ENCODE assay signal across 18 cellular contexts in genomic region chr2:177175917-177176668, GRCh38.
"Had no signal": no experiment of that assay in that cellular context is flagged by ENCODE, and none has a peak within 500 bp of the region (broad histone marks: within the 10 kb centered on the region; RNA-seq: fewer than 3 reads in every experiment).

No MANE protein-coding gene starts in this region.

- ATAC-seq: gastroesophageal sphincter; heart right ventricle; left cardiac atrium; mucosa of descending colon; naive thymus-derived CD4-positive, alpha-beta T cell; right cardiac atrium; stimulated activated naive CD8-positive, alpha-beta T cell treated with anti-CD3 and anti-CD28 coated beads, Interleukin-15, Interleukin-2, amounts not matched to agents 100 U/mL and 50 U/mL, for 24 hours had no signal

- DNase-seq: activated CD4-positive, alpha-beta T cell treated with anti-CD3 and anti-CD28 coated beads, Interleukin-2, amount 50 U/mL, for 48 hours; activated naive CD4-positive, alpha-beta T cell treated with anti-CD3 and anti-CD28 coated beads, Interleukin-2, amount 10 ng/mL, durations not matched to agents 7 days and 5 days; adrenal gland; dorsolateral prefrontal cortex; heart right ventricle; left cardiac atrium; mucosa of descending colon; naive thymus-derived CD4-positive, alpha-beta T cell; nucleus accumbens; right cardiac atrium; stimulated activated naive CD8-positive, alpha-beta T cell treated with anti-CD3 and anti-CD28 coated beads, Interleukin-15, Interleukin-2, amounts not matched to agents 100 U/mL and 50 U/mL, for 24 hours; T-helper 1 cell; upper lobe of left lung had no signal

- H3K27me3 ChIP-seq: adrenal gland, cardiac muscle cell, dorsolateral prefrontal cortex, gastroesophageal sphincter, heart right ventricle, upper lobe of left lung had no signal

- H3K27ac ChIP-seq: adrenal gland, cardiac muscle cell, dorsolateral prefrontal cortex, gastroesophageal sphincter, heart right ventricle, prostate gland, upper lobe of left lung had no signal

- H3K36me3 ChIP-seq: adrenal gland, cardiac muscle cell, gastroesophageal sphincter, heart right ventricle, prostate gland, upper lobe of left lung had no signal

- H3K9me3 ChIP-seq: adrenal gland, gastroesophageal sphincter, heart right ventricle, mucosa of descending colon, prostate gland, upper lobe of left lung had no signal

- H3K4me2 ChIP-seq: smooth muscle cell had no signal

- H3K4me3 ChIP-seq: adrenal gland, cardiac muscle cell, dorsolateral prefrontal cortex, gastroesophageal sphincter, heart right ventricle, lung, mucosa of descending colon, prostate gland, smooth muscle cell, upper lobe of left lung had no signal

- H3K4me1 ChIP-seq: adrenal gland, gastroesophageal sphincter, prostate gland had no signal
